Comparison of ENCODE assay signal across 8 cellular contexts in genomic region chr12:5200276-5201087, GRCh38.
A peak's percentile ranks its signal among the peaks of the same experiment; 100 is the strongest.
DNase-seq lines count a peak whose midpoint lies in the region; ATAC-seq, FAIRE-seq and TF ChIP-seq lines count a peak whose summit lies in the region.

No MANE protein-coding gene starts in this region.

- in situ Hi-C loops in SK-MEL-5 (cut with HindIII; ENCODE audit: low pct_unique_long_range_greater_than_20kb, low sequenced_read_pairs), result no loop called here

- DNase-seq in DMS153 treated with DMSO at 0.1 percent for 48 hours (lab: John Stamatoyannopoulos, UW; ENCODE audit: unreplicated experiment) (peak; percentile 74), HTR-8/SVneo (ENCODE audit: insufficient read length, low spot score) (peak; percentile 17), SK-MEL-5 (ENCODE audit: low read depth, low spot score) (peak; percentile 63), glutamatergic neuron (peak; percentile 93), inferior parietal cortex (ENCODE audit: extremely low spot score) (no peak)
- peak; percentile 3 for DNase-seq in stimulated activated CD4-positive, alpha-beta T cell treated with anti-CD3 and anti-CD28 coated beads, Interleukin-12 subunit alpha, Interleukin-12 subunit beta, amount 100 ng/mL, for 4 hours
- DNase-seq in activated CD4-positive, CD25-positive, alpha-beta regulatory T cell treated with anti-CD3 and anti-CD28 coated beads, Interleukin-2, amount 50 U/mL, for 72 hours, result no peak

- peaks cover 17% of the 10 kb centered on the region for H3K4me1 Mint-ChIP-seq in glutamatergic neuron (ENCODE audit: low read depth, unreplicated experiment)

- no peak overlapping the region for H3K27ac Mint-ChIP-seq in glutamatergic neuron (ENCODE audit: unreplicated experiment)

- peaks cover 5% of the 10 kb centered on the region for H3K27me3 Mint-ChIP-seq in glutamatergic neuron (ENCODE audit: unreplicated experiment)

- H3K36me3 Mint-ChIP-seq in glutamatergic neuron (ENCODE audit: unreplicated experiment), result no peaks in the 10 kb centered on the region

- FAIRE-seq in HTR-8/SVneo (lab: Jason Lieb, UNC), result no peak

- TF ChIP-seq CTCF in glutamatergic neuron (IDR thresholded peaks at IDR 0.05; ENCODE audit: partially characterized antibody, unreplicated experiment), result peak; percentile 78

- no peak overlapping the region for H3K4me3 Mint-ChIP-seq in glutamatergic neuron (ENCODE audit: unreplicated experiment)

- peaks cover 4% of the 10 kb centered on the region for H3K9me3 Mint-ChIP-seq in glutamatergic neuron (ENCODE audit: unreplicated experiment)

- ATAC-seq in GM18858 (IDR thresholded peaks at IDR 0.05; ENCODE audit: unreplicated experiment), result no peak

Comparison
In these comparisons a context has a peak if more than half of its experiments do, and no peak if none do; other contexts are left out.
1. DNase-seq: peak in DMS153 treated with DMSO at 0.1 percent for 48 hours (single experiment), HTR-8/SVneo (single experiment), SK-MEL-5 (single experiment), glutamatergic neuron (single experiment) and stimulated activated CD4-positive, alpha-beta T cell treated with anti-CD3 and anti-CD28 coated beads, Interleukin-12 subunit alpha, Interleukin-12 subunit beta, amount 100 ng/mL, for 4 hours (single experiment); none in activated CD4-positive, CD25-positive, alpha-beta regulatory T cell treated with anti-CD3 and anti-CD28 coated beads, Interleukin-2, amount 50 U/mL, for 72 hours (single experiment) and inferior parietal cortex (single experiment).